In genomic region chr14:95507174-95507573, GRCh38 we compare ENCODE assay signal across 1 cellular context.
A peak's percentile ranks its signal among the peaks of the same experiment; 100 is the strongest.
TF ChIP-seq lines count a peak whose summit lies in the region.

No MANE protein-coding gene starts in this region.

TF ChIP-seq in IMR-90, 13 proteins besides CTCF, POLR2A, EP300 and RAD21 (continued from another document):
- TF ChIP-seq USF2 (IDR thresholded peaks at IDR 0.05; ENCODE audit: low read depth, low read length): peak; percentile 67
- no peak for TF ChIP-seq RFX5 (IDR thresholded peaks at IDR 0.05; ENCODE audit: low read depth, low read length)
- TF ChIP-seq MXI1 (IDR thresholded peaks at IDR 0.05; ENCODE audit: borderline replicate concordance, low read depth, low read length): peak; percentile 86
- peak; percentile 83 for TF ChIP-seq CEBPB (IDR thresholded peaks at IDR 0.05; ENCODE audit: low read depth, low read length)
